8 cellular contexts compared by ENCODE assay signal in the genomic region with DNA sequence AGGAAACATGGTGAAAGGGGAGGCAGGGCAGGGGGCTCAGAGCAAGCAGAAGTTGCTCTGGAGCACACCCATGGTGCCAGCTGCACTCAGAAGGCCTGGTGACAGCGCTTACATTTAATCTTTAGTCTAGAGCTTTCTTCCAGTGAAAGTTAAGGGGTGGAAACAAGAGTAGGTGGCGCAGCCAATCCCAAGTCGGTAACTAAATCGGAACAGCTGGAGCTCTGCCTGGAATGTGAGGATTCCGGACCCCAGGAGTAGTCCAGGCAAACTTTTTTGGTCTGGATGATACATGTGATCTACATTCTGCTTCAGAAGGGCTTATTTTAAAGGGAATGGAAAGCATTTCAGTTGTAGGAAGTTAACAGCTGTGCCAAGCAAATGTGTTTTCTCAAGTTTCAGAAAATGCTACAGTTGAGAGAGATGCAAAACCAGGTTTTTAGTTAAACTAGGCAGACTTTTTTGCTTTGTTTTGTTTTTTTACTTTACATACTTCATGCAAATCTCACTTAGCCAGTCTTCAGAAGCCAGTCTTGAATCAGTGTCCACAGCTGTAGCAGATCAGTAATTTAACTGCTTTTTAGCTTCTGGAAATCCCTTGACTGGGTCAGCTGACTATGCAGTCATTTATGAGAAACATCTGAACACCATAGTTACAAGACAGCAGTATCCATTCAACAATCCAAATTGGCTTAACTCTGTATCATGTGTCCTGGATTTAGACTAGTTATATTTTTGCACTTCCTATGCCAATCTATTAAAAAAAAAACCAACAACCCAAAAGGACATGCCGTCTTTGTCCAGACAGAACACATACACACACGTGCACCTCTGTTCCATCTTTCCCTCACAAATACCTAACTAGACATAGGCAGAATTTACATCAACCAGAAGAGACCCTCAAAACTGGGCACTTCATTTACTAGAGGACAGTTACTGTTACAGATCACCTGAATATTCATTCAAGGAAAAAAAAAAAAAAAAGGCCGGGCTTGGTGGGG. TPM values are rescaled to one million over a fixed set of nuclear protein-coding genes. Genes with fewer than 3 reads are reported as not detected.
DNase-seq lines count a peak whose midpoint lies in the region; ATAC-seq and TF ChIP-seq lines count a peak whose summit lies in the region.

No MANE protein-coding gene starts in this region.

- H3K9me3 ChIP-seq in ascending aorta (no peaks in the 10 kb centered on the region), sigmoid colon (no peaks in the 10 kb centered on the region)

- intact Hi-C loops in ascending aorta (cut with DNase I) (loop anchor here (1.0 to 2.0 kb wide), 3 partner anchors 14 to 38 kb away; a partner anchor contains a TSS), sigmoid colon (cut with DNase I) (no loop called here)

- peak; percentile 13 to 92 for DNase-seq in ascending aorta (ENCODE audit: low spot score in 2 of 2)
- DNase-seq in iPS DF 19.7 (ENCODE audit: low read depth, low spot score) = peak; percentile 94
- peak; percentile 91 for DNase-seq in sigmoid colon
- no peak for DNase-seq in NCI-H1930 (lab: John Stamatoyannopoulos, UW)
- DNase-seq in NCI-H446 treated with DMSO at 0.1 percent for 48 hours (lab: John Stamatoyannopoulos, UW) = no peak

- H3K4me3 ChIP-seq in ascending aorta (peak overlapping the region; percentile 38 to 50), sigmoid colon (peak overlapping the region in 3 of 4 donors; percentile 27 to 37 (median 33))

- TF ChIP-seq EP300 in sigmoid colon (IDR thresholded peaks at IDR 0.05) = peak in 2 of 4 donors; percentile 83 to 93

- peaks cover 4 to 20% of the 10 kb centered on the region in 2 donors for H3K4me1 ChIP-seq in ascending aorta
- peaks cover 2 to 46% (median 34%) of the 10 kb centered on the region in 4 donors for H3K4me1 ChIP-seq in sigmoid colon

- ATAC-seq in GM18867 (IDR thresholded peaks at IDR 0.05; ENCODE audit: unreplicated experiment) (peak; percentile 75), HG03060 (IDR thresholded peaks at IDR 0.05; ENCODE audit: low read depth, unreplicated experiment) (peak; percentile 76), HG03139 (IDR thresholded peaks at IDR 0.05; ENCODE audit: unreplicated experiment) (no peak)

- TF ChIP-seq CTCF in ascending aorta (IDR thresholded peaks at IDR 0.05) (no peak), sigmoid colon (IDR thresholded peaks at IDR 0.05) (no peak)

- no peak for TF ChIP-seq POLR2A in sigmoid colon (IDR thresholded peaks at IDR 0.05)

- WGBS in sigmoid colon, 2 donors = 70 to 85% methylated on average over 8 of the region's 8 CpGs

- H3K27ac ChIP-seq in ascending aorta = peak overlapping the region; percentile 84 to 90
- peak overlapping the region; percentile 80 to 90 (median 89) for H3K27ac ChIP-seq in sigmoid colon

- H3K27me3 ChIP-seq in ascending aorta (no peaks in the 10 kb centered on the region), sigmoid colon (no peaks in the 10 kb centered on the region)

- H3K36me3 ChIP-seq in ascending aorta (no peaks in the 10 kb centered on the region), sigmoid colon (peaks cover 0 to 5% (median 0%) of the 10 kb centered on the region in 4 donors)

RNA-seq across cellular contexts. Expression of a gene that starts 33.2 kb away (rescaled TPM):
- 45.7 TPM for total RNA-seq in ascending aorta
- total RNA-seq in sigmoid colon = 100 to 1,000 TPM in 1 of 4 donors, 10 to 100 TPM in 3; 69.4 to 107 (median 82.3) TPM
- 10 to 100 TPM; 10.9 to 18.1 (median 13.2) TPM for polyA plus RNA-seq in sigmoid colon

RNA-seq across cellular contexts. Expression of a gene that starts 37.7 kb away (rescaled TPM):
- total RNA-seq in ascending aorta (31.8 TPM), sigmoid colon (10 to 100 TPM; 43.8 to 67.4 (median 57.9) TPM)
- polyA plus RNA-seq in sigmoid colon = 100 to 1,000 TPM in 1 of 3 donors, 10 to 100 TPM in 2; 50.2 to 107 (median 76.9) TPM

Comparison
In these comparisons a context has a peak if more than half of its experiments do, and no peak if none do; other contexts are left out.
1. DNase-seq: peak in ascending aorta (2 of 2), iPS DF 19.7 (single experiment) and sigmoid colon (single experiment); none in NCI-H1930 (0 of 2) and NCI-H446 treated with DMSO at 0.1 percent for 48 hours (single experiment).